In the genomic region with DNA sequence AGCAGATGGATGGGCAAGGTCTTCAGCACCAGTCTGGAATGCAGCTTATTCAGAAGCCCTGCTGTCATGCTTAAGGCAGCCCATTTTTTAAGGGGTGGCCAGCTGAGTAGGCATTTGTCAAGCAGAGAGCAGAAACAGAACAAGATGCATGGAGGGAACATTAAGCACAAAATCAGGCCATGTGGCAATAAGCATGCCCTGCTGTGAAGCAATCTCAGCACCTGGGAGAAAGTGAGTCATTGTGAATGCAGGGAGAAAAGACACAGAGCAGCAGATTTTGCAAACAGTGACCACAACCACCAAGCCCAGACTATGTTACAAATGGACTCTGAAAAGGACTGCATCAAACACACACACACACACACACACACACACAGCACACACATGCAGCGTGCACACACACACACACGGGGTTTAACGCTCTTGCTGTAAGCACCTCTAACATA, we compare ENCODE assay signal across 8 cellular contexts.
DNase-seq lines count a peak whose midpoint lies in the region; ATAC-seq and TF ChIP-seq lines count a peak whose summit lies in the region.

No MANE protein-coding gene starts in this region.

- ATAC-seq in GM21526 (IDR thresholded peaks at IDR 0.05; ENCODE audit: low FRiP score, unreplicated experiment): no peak
- ATAC-seq in GM21528 (IDR thresholded peaks at IDR 0.05; ENCODE audit: low FRiP score, unreplicated experiment): no peak

- H3K4me1 ChIP-seq in HUES64 (ENCODE audit: insufficient read depth, low read length): peaks cover 34% of the 10 kb centered on the region
- H3K4me1 ChIP-seq in HAP-1: no peaks in the 10 kb centered on the region
- no peaks in the 10 kb centered on the region for H3K4me1 ChIP-seq in spleen

- H3K36me3 ChIP-seq in HUES64 (ENCODE audit: insufficient read depth, low read length) (no peaks in the 10 kb centered on the region), HAP-1 (replicated peaks) (no peaks in the 10 kb centered on the region), spleen (no peaks in the 10 kb centered on the region)

- WGBS in HUES64: 16% methylated on average over 2 of the region's 3 CpGs
- 70 to 86% (median 80%) methylated on average over 3 of the region's 3 CpGs for WGBS in spleen, 5 donors

- peak overlapping the region; percentile 93 for H3K27ac ChIP-seq in HUES64 (ENCODE audit: low read depth, low read length)
- H3K27ac ChIP-seq in VCaP: peak overlapping the region; percentile 37
- no peak overlapping the region for H3K27ac ChIP-seq in spleen

- H3K9ac ChIP-seq in HUES64 (ENCODE audit: low read depth, low read length): peak overlapping the region; percentile 34

- DNase-seq in Ammon's horn (ENCODE audit: low spot score) (peak; percentile 16), islet precursor cell (peak; percentile 95), HAP-1 (ENCODE audit: low spot score in 2 of 2) (no peak), spleen (no peak)

- TF ChIP-seq CTCF in VCaP (conservative IDR thresholded peaks at IDR 0.05) (no peak), spleen (IDR thresholded peaks at IDR 0.05 in 8 of 11, conservative IDR thresholded peaks at IDR 0.05 in 3 of 11) (no peak)

- no peak overlapping the region for H3K4me3 ChIP-seq in HUES64 (ENCODE audit: low read length)
- H3K4me3 ChIP-seq in HAP-1: no peak overlapping the region
- H3K4me3 ChIP-seq in spleen: no peak overlapping the region

- H3K9me3 ChIP-seq in HUES64 (ENCODE audit: insufficient read depth, low read depth, low read length): peaks cover 7% of the 10 kb centered on the region
- H3K9me3 ChIP-seq in HAP-1: no peaks in the 10 kb centered on the region
- H3K9me3 ChIP-seq in spleen: peaks cover 0 to 40% (median 29%) of the 10 kb centered on the region in 8 donors

- no peak for TF ChIP-seq POLR2A in spleen (IDR thresholded peaks at IDR 0.05)

- H3K27me3 ChIP-seq in HUES64 (ENCODE audit: insufficient read depth, low read length): no peaks in the 10 kb centered on the region
- no peaks in the 10 kb centered on the region for H3K27me3 ChIP-seq in HAP-1 (ENCODE audit: low read depth)
- H3K27me3 ChIP-seq in spleen (replicated peaks in 1 of 7): no peaks in the 10 kb centered on the region

- intact Hi-C loops in spleen (cut with DNase I; ENCODE audit: low total_unique reads): no loop called here

- in situ Hi-C loops in HAP-1 (cut with MboI; ENCODE audit: low sequenced_read_pairs): no loop called here

Comparison
In these comparisons a context has a peak if more than half of its experiments do, and no peak if none do; other contexts are left out.
1. DNase-seq: peak in Ammon's horn (single experiment) and islet precursor cell (single experiment); none in HAP-1 (0 of 2) and spleen (single experiment).
2. H3K27ac ChIP-seq: peak in HUES64 (single experiment) and VCaP (single experiment); none in spleen (0 of 8).